Comparison of ENCODE assay signal across 27 cellular contexts in the genomic region with DNA sequence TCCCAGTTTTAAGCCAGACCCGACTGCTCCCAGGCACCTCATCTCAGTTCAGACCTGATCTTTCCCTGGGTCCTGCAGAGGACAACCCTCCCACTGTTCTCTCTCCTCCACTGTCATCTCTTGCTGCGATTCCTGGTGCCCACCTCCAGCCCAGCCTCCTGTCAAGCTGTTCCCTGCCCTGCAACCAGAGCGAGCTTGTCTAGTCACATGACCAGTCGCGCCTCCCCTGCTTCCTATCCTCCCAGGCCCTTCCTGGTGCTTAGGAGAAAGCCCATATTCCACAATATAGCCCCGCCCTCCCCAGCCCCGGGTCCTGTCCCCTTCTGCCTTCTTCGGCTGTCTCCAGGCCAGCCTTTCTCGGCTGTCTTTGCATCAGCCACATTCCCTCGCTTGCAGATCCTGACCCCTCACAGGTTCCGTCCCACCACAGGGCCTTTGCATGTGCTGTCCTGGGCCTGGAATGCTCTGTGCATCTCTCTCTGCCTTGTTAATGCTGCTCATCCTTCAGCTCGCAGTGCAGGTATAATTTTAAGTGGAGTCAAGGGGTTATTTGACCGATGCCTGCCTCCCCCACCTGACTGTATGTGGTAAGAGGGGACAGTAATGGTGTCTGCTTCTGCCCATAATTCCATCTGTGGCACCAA.
"Had no signal": no experiment of that assay in that cellular context is flagged by ENCODE, and none has a peak within 500 bp of the region (broad histone marks: within the 10 kb centered on the region; RNA-seq: fewer than 3 reads in every experiment).

No MANE protein-coding gene starts in this region.

- H3K27me3 ChIP-seq: body of pancreas, cardiac muscle cell, colonic mucosa, gastrocnemius medialis, left lung, pancreas, sigmoid colon, thyroid gland, upper lobe of right lung had no signal

- H3K36me3 Mint-ChIP-seq: activated naive CD8-positive, alpha-beta T cell had no signal

- H3K4me1 ChIP-seq: body of pancreas, colonic mucosa, gastrocnemius medialis, pancreas, psoas muscle, thyroid gland had no signal

- H3K27ac Mint-ChIP-seq: activated CD4-positive, alpha-beta T cell treated with anti-CD3 and anti-CD28 coated beads for 36 hours; activated CD8-positive, alpha-beta memory T cell treated with anti-CD3 and anti-CD28 coated beads, Interleukin-2, amount 10 ng/mL, durations not matched to agents 7 days and 5 days; activated naive CD8-positive, alpha-beta T cell; nephron progenitor cell had no signal

- H3K36me3 ChIP-seq: cardiac muscle cell, colonic mucosa, gastrocnemius medialis, left lung, pancreas, sigmoid colon, stomach, thyroid gland, upper lobe of right lung had no signal

- H3K27ac ChIP-seq: body of pancreas, cardiac muscle cell, colonic mucosa, gastrocnemius medialis, left lung, pancreas, psoas muscle, sigmoid colon, stomach, thyroid gland, upper lobe of right lung had no signal

- DNase-seq: activated CD4-positive, alpha-beta T cell treated with anti-CD3 and anti-CD28 coated beads for 36 hours; activated CD4-positive, CD25-positive, alpha-beta regulatory T cell; activated CD8-positive, alpha-beta memory T cell treated with anti-CD3 and anti-CD28 coated beads, Interleukin-2, amount 10 ng/mL, durations not matched to agents 7 days and 5 days; activated CD8-positive, alpha-beta T cell treated with anti-CD3 and anti-CD28 coated beads, Interleukin-2, amount 10 ng/mL, durations not matched to agents 7 days and 5 days; activated T-cell treated with anti-CD3 and anti-CD28 coated beads, Interleukin-2, amount 50 U/mL, for 48 hours; anterior cingulate cortex; body of pancreas; cerebellar nuclear complex; colonic mucosa; effector CD8-positive, alpha-beta T cell; erythroblast; gastrocnemius medialis; glutamatergic neuron; left lung; naive B cell; nephron progenitor cell; pancreas; psoas muscle; sigmoid colon; small intestine; stimulated activated CD4-positive, alpha-beta T cell treated with anti-CD3 and anti-CD28 coated beads, Interleukin-4, amount 100 ng/mL, for 24 hours; stomach; thyroid gland; upper lobe of right lung had no signal

- H3K4me3 ChIP-seq: body of pancreas, cardiac muscle cell, colonic mucosa, gastrocnemius medialis, left lung, pancreas, psoas muscle, sigmoid colon, stomach, thyroid gland, upper lobe of right lung had no signal

- H3K4me3 Mint-ChIP-seq: activated CD4-positive, alpha-beta T cell treated with anti-CD3 and anti-CD28 coated beads for 36 hours; activated CD8-positive, alpha-beta memory T cell treated with anti-CD3 and anti-CD28 coated beads, Interleukin-2, amount 10 ng/mL, durations not matched to agents 7 days and 5 days; activated CD8-positive, alpha-beta T cell treated with anti-CD3 and anti-CD28 coated beads, Interleukin-2, amount 10 ng/mL, durations not matched to agents 7 days and 5 days; activated naive CD8-positive, alpha-beta T cell; naive B cell; nephron progenitor cell; stimulated activated memory B cell treated with anti-CD40 and anti-IgM and Interleukin-4, amounts not matched to agents 10 μg/mL and 1 μg/mL and 100 μg/mL, for 72 hours had no signal

- ATAC-seq: activated CD4-positive, alpha-beta T cell treated with anti-CD3 and anti-CD28 coated beads for 36 hours; activated CD8-positive, alpha-beta memory T cell treated with anti-CD3 and anti-CD28 coated beads, Interleukin-2, amount 10 ng/mL, durations not matched to agents 7 days and 5 days; activated CD8-positive, alpha-beta T cell treated with anti-CD3 and anti-CD28 coated beads, Interleukin-2, amount 10 ng/mL, durations not matched to agents 7 days and 5 days; body of pancreas; gastrocnemius medialis; left lung; pancreas; psoas muscle; stimulated activated memory B cell treated with anti-CD40 and anti-IgM and Interleukin-4, amounts not matched to agents 10 μg/mL and 1 μg/mL and 100 μg/mL, for 72 hours; upper lobe of right lung had no signal

- H3K27me3 Mint-ChIP-seq: activated CD4-positive, alpha-beta T cell treated with anti-CD3 and anti-CD28 coated beads for 36 hours; activated CD8-positive, alpha-beta memory T cell treated with anti-CD3 and anti-CD28 coated beads, Interleukin-2, amount 10 ng/mL, durations not matched to agents 7 days and 5 days; activated naive CD8-positive, alpha-beta T cell; naive B cell had no signal
